ENCODE assay signal across 17 cellular contexts in the genomic region with DNA sequence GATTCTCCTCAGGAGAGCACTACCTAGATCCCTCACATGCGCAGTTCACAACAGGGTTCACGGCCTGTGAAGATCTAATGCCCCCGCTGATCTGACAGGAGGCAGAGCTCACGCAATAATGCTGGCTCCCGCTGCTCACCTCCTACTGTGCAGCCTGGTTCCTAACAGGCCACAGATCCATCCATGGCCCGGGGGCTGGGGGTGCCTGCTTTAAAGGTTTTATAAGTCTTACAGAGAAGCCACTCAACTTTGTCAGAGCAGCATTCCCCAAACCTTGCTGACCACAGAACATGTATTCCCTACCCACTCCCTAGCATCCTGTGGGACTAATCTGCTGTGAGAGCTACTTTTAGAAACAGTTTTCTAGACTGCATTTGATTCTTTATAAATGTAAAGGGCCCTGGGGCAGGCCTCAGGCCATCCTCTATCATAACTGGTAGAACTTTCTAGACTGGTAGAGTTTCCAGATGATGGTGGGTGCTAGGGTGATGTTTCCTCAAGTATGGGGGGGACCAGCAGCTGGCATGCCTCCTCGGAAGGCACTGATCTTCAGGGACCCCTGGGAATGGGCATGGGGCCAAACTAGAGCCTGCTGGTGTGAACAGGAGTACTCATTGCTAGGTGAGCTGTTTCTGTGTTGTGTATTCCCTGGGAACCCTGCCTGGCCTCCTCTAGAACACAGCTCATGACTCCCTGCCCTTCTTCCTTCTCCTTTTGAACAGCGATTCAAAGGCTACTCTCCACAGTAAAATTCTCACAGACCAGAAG. TPM values are rescaled to one million over a fixed set of nuclear protein-coding genes. Genes with fewer than 3 reads are reported as not detected.
DNase-seq lines count a peak whose midpoint lies in the region; ATAC-seq and TF ChIP-seq lines count a peak whose summit lies in the region.
"Had no signal": no experiment of that assay in that cellular context is flagged by ENCODE, and none has a peak within 500 bp of the region (broad histone marks: within the 10 kb centered on the region; RNA-seq: fewer than 3 reads in every experiment).

No MANE protein-coding gene starts in this region.

- TF ChIP-seq CTCF in coronary artery (IDR thresholded peaks at IDR 0.05), result no peak

- no peak overlapping the region for H3K4me3 ChIP-seq in coronary artery
- H3K4me3 ChIP-seq in neuronal stem cell (ENCODE audit: low read length in 2 of 2), result no peak overlapping the region
- H3K4me3 ChIP-seq: GM23248, K562 had no signal

- no peak overlapping the region for H3K27ac ChIP-seq in coronary artery
- no peak overlapping the region for H3K27ac ChIP-seq in neuronal stem cell (replicated peaks; ENCODE audit: low read length)
- H3K27ac ChIP-seq: GM23248 had no signal

- H2AK5ac ChIP-seq in neuronal stem cell (ENCODE audit: low read depth, low read length), result no peak overlapping the region

- no peak overlapping the region for H3K4me2 ChIP-seq in neuronal stem cell (ENCODE audit: insufficient read depth, low read length, poor library complexity, severe bottlenecking)

- H2BK120ac ChIP-seq in neuronal stem cell (ENCODE audit: low read depth, low read length), result no peak overlapping the region

- no peak overlapping the region for H3K23ac ChIP-seq in neuronal stem cell (ENCODE audit: low read depth, low read length, poor library complexity)

- peaks cover 5 to 8% of the 10 kb centered on the region in 2 donors for H3K4me1 ChIP-seq in neuronal stem cell (ENCODE audit: control insufficient read depth in 2 of 2, insufficient read depth in 1 of 2, low read depth in 1 of 2, low read length in 2 of 2)

- H3K79me1 ChIP-seq in neuronal stem cell (ENCODE audit: low read depth, low read length), result no peaks in the 10 kb centered on the region

- peaks cover 0 to 73% of the 10 kb centered on the region in 2 donors for H3K36me3 ChIP-seq in neuronal stem cell (replicated peaks in 1 of 2; ENCODE audit: control insufficient read depth in 2 of 2, insufficient read depth in 2 of 2, low read length in 2 of 2)

- no peaks in the 10 kb centered on the region for H3K27me3 ChIP-seq in neuronal stem cell (ENCODE audit: control insufficient read depth in 3 of 3, insufficient read depth in 3 of 3, low read depth in 1 of 3, low read length in 3 of 3)

- H3K9me3 ChIP-seq in neuronal stem cell (replicated peaks in 1 of 2; ENCODE audit: control insufficient read depth in 2 of 2, insufficient read depth in 1 of 2, low read depth in 1 of 2, low read length in 2 of 2), result peaks cover 0 to 2% of the 10 kb centered on the region in 2 donors

- no peak overlapping the region for H4K8ac ChIP-seq in neuronal stem cell (ENCODE audit: low read depth, low read length)

- peak; percentile 37 for DNase-seq in G401 (ENCODE audit: low spot score)
- peak; percentile 7 for DNase-seq in M059J (ENCODE audit: low read depth)
- peak; percentile 7 for DNase-seq in coronary artery (ENCODE audit: low spot score)
- no peak for DNase-seq in neuronal stem cell (ENCODE audit: low spot score)
- no peak for DNase-seq in NCI-H2227 (lab: John Stamatoyannopoulos, UW; ENCODE audit: unreplicated experiment)
- DNase-seq in NCI-H1417 treated with DMSO at 0.1 percent for 48 hours (lab: John Stamatoyannopoulos, UW), result no peak
- DNase-seq: COR-L47, DMS53, GM23248, HCEC 1CT, NCI-H1436 treated with DMSO at 0.1 percent for 48 hours, NCI-H2029 treated with DMSO at 0.1 percent for 48 hours, NCI-H524, Right ventricle myocardium superior had no signal

- ATAC-seq in HG03469 (IDR thresholded peaks at IDR 0.05; ENCODE audit: unreplicated experiment) (no peak), SK-N-SH treated with all-trans-retinoic acid at 6 μM for 48 hours (no peak)

- peak overlapping the region; percentile 35 for H3K18ac ChIP-seq in neuronal stem cell (ENCODE audit: low read length)

- WGBS in neuronal stem cell (ENCODE audit: extremely low coverage in 2 of 2, insufficient read length in 2 of 2, insufficient replicate concordance in 1 of 2), 2 donors, result no CpG with 5 or more reads among the region's 8 CpGs

- no peak overlapping the region for H2BK5ac ChIP-seq in neuronal stem cell (ENCODE audit: low read length)

- no peak overlapping the region for H4K91ac ChIP-seq in neuronal stem cell (ENCODE audit: low read depth, low read length, poor library complexity)

- in situ Hi-C loops in G401 (cut with HindIII; ENCODE audit: low sequenced_read_pairs), result no loop called here

- H3K9ac ChIP-seq in neuronal stem cell (ENCODE audit: low read depth, low read length, poor library complexity), result peak overlapping the region; percentile 50
- H3K9ac ChIP-seq: GM23248 had no signal

- no peak overlapping the region for H3K14ac ChIP-seq in neuronal stem cell (ENCODE audit: low read length)

- H3K4ac ChIP-seq in neuronal stem cell (ENCODE audit: low read length), result no peak overlapping the region

- no peak overlapping the region for H2BK12ac ChIP-seq in neuronal stem cell (ENCODE audit: low read length)

- H2AFZ ChIP-seq in neuronal stem cell (ENCODE audit: low read length), result no peak overlapping the region
- H2AFZ ChIP-seq: GM23248 had no signal

- no peak overlapping the region for H2BK15ac ChIP-seq in neuronal stem cell (ENCODE audit: low read length)

TF ChIP-seq in SK-N-SH treated with all-trans-retinoic acid at 6 μM for 48 hours, 23 proteins besides CTCF, POLR2A, EP300 and RAD21:
- TF ChIP-seq, protein P1, sequence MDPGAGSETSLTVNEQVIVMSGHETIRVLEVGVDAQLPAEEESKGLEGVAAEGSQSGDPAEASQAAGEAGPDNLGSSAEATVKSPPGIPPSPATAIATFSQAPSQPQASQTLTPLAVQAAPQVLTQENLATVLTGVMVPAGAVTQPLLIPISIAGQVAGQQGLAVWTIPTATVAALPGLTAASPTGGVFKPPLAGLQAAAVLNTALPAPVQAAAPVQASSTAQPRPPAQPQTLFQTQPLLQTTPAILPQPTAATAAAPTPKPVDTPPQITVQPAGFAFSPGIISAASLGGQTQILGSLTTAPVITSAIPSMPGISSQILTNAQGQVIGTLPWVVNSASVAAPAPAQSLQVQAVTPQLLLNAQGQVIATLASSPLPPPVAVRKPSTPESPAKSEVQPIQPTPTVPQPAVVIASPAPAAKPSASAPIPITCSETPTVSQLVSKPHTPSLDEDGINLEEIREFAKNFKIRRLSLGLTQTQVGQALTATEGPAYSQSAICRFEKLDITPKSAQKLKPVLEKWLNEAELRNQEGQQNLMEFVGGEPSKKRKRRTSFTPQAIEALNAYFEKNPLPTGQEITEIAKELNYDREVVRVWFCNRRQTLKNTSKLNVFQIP (CRISPR knock-in tag; IDR thresholded peaks at IDR 0.05; ENCODE audit: borderline replicate concordance, low read depth), result no peak
- TF ChIP-seq, protein P2, sequence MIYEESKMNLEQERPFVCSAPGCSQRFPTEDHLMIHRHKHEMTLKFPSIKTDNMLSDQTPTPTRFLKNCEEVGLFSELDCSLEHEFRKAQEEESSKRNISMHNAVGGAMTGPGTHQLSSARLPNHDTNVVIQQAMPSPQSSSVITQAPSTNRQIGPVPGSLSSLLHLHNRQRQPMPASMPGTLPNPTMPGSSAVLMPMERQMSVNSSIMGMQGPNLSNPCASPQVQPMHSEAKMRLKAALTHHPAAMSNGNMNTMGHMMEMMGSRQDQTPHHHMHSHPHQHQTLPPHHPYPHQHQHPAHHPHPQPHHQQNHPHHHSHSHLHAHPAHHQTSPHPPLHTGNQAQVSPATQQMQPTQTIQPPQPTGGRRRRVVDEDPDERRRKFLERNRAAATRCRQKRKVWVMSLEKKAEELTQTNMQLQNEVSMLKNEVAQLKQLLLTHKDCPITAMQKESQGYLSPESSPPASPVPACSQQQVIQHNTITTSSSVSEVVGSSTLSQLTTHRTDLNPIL (CRISPR knock-in tag; IDR thresholded peaks at IDR 0.05; ENCODE audit: low read depth), result no peak
- TF ChIP-seq ARNTL (CRISPR knock-in tag; IDR thresholded peaks at IDR 0.05; ENCODE audit: borderline replicate concordance, low read depth), result no peak
- TF ChIP-seq ZNF70 (CRISPR knock-in tag; IDR thresholded peaks at IDR 0.05), result no peak
- no peak for TF ChIP-seq CSDC2 (CRISPR knock-in tag; IDR thresholded peaks at IDR 0.05)
- TF ChIP-seq ZNF565 (CRISPR knock-in tag; conservative IDR thresholded peaks at IDR 0.05; ENCODE audit: low read depth), result no peak
- TF ChIP-seq ZFP30 (CRISPR knock-in tag; IDR thresholded peaks at IDR 0.05), result no peak
- TF ChIP-seq, protein P3, sequence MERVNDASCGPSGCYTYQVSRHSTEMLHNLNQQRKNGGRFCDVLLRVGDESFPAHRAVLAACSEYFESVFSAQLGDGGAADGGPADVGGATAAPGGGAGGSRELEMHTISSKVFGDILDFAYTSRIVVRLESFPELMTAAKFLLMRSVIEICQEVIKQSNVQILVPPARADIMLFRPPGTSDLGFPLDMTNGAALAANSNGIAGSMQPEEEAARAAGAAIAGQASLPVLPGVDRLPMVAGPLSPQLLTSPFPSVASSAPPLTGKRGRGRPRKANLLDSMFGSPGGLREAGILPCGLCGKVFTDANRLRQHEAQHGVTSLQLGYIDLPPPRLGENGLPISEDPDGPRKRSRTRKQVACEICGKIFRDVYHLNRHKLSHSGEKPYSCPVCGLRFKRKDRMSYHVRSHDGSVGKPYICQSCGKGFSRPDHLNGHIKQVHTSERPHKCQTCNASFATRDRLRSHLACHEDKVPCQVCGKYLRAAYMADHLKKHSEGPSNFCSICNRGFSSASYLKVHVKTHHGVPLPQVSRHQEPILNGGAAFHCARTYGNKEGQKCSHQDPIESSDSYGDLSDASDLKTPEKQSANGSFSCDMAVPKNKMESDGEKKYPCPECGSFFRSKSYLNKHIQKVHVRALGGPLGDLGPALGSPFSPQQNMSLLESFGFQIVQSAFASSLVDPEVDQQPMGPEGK (CRISPR knock-in tag; IDR thresholded peaks at IDR 0.05; ENCODE audit: borderline replicate concordance), result no peak
TF ChIP-seq in SK-N-SH treated with all-trans-retinoic acid at 6 μM for 48 hours: peak in this region for 0.

RNA-seq across cellular contexts. Expression of a gene that starts 25.7 kb away (rescaled TPM):
- total RNA-seq in G401 (2014; rRNA removed; shearing (Covaris generic)), result 14.3 and 29.5 TPM in 2 replicates
- 14.2 and 18.0 TPM in 2 replicates for total RNA-seq in M059J (2014; rRNA removed; shearing (Covaris generic))
- 11.9 TPM for polyA plus RNA-seq in neuronal stem cell (2013, experiment 1 of 2)
- polyA plus RNA-seq in neuronal stem cell (2013, experiment 2 of 2), result 11.7 TPM

Comparison
In these comparisons a context has a peak if more than half of its experiments do, and no peak if none do; other contexts are left out.
1. DNase-seq: peak in G401 (single experiment), M059J (single experiment) and coronary artery (single experiment); none in neuronal stem cell (single experiment), NCI-H2227 (single experiment) and NCI-H1417 treated with DMSO at 0.1 percent for 48 hours (single experiment).